In the genomic region with DNA sequence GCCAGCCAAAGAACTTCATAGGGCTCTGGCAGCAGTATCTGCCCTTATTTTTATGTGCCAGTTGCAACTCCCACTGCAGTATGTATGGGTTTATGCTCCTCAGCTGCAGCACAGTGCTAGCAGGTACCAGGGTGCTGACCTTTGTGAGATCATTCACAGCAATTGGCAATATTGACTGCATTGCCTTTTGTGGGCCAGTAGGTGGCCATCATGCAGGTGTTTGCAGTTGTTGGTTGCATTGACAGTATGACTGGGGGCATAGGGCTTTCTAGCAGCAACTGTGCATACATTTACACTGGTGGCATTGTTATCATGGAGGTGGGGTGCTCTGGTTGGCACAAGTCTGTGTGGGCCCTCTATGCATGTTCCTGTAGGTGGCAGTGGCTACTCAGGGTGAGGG, we compare ENCODE assay signal across 2 cellular contexts.
TF ChIP-seq lines count a peak whose summit lies in the region.

No MANE protein-coding gene starts in this region.

TF ChIP-seq in A549, 52 proteins besides CTCF, POLR2A, EP300 and RAD21:
- TF ChIP-seq, protein P1, sequence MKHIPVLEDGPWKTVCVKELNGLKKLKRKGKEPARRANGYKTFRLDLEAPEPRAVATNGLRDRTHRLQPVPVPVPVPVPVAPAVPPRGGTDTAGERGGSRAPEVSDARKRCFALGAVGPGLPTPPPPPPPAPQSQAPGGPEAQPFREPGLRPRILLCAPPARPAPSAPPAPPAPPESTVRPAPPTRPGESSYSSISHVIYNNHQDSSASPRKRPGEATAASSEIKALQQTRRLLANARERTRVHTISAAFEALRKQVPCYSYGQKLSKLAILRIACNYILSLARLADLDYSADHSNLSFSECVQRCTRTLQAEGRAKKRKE (CRISPR knock-in tag; IDR thresholded peaks at IDR 0.05; ENCODE audit: low read depth): no peak
- TF ChIP-seq PBX3 (IDR thresholded peaks at IDR 0.05) (no peak), SMC3 (IDR thresholded peaks at IDR 0.05) (no peak), EHMT2 (IDR thresholded peaks at IDR 0.05; ENCODE audit: low read depth) (no peak), MYC (IDR thresholded peaks at IDR 0.05; ENCODE audit: borderline replicate concordance, low read length) (no peak), USF2 (IDR thresholded peaks at IDR 0.05) (no peak), BCL3 (IDR thresholded peaks at IDR 0.05) (no peak), JUN (IDR thresholded peaks at IDR 0.05) (no peak), HEYL (CRISPR knock-in tag; IDR thresholded peaks at IDR 0.05) (no peak), GATA3 (IDR thresholded peaks at IDR 0.05; ENCODE audit: borderline replicate concordance) (no peak), CBX2 (IDR thresholded peaks at IDR 0.05; ENCODE audit: borderline replicate concordance, low read depth) (no peak), MAZ (IDR thresholded peaks at IDR 0.05; ENCODE audit: borderline replicate concordance, low read depth, low read length) (no peak), JUNB (IDR thresholded peaks at IDR 0.05) (no peak), PHF8 (IDR thresholded peaks at IDR 0.05; ENCODE audit: borderline replicate concordance, low read depth) (no peak), CEBPB (IDR thresholded peaks at IDR 0.05) (no peak), POLR2AphosphoS2 (conservative IDR thresholded peaks at IDR 0.05; ENCODE audit: low read length) (no peak), TFCP2L1 (CRISPR knock-in tag; IDR thresholded peaks at IDR 0.05) (no peak), NFE2L2 (conservative IDR thresholded peaks at IDR 0.05; ENCODE audit: low read length) (no peak), RARB (CRISPR knock-in tag; IDR thresholded peaks at IDR 0.05) (no peak)

TF ChIP-seq in WTC11, 78 proteins besides CTCF, POLR2A, EP300 and RAD21:
- TF ChIP-seq ATF1 (CRISPR knock-in tag; IDR thresholded peaks at IDR 0.05) (no peak), NR3C1 (CRISPR knock-in tag; conservative IDR thresholded peaks at IDR 0.05; ENCODE audit: low read depth) (no peak), CREB1 (CRISPR knock-in tag; IDR thresholded peaks at IDR 0.05) (no peak), ZNF396 (CRISPR knock-in tag; IDR thresholded peaks at IDR 0.05; ENCODE audit: borderline replicate concordance) (no peak), RELA (CRISPR knock-in tag; IDR thresholded peaks at IDR 0.05; ENCODE audit: borderline replicate concordance) (no peak), ESRRA (CRISPR knock-in tag; IDR thresholded peaks at IDR 0.05; ENCODE audit: borderline replicate concordance) (no peak), MLX (CRISPR knock-in tag; IDR thresholded peaks at IDR 0.05) (no peak), SMAD4 (CRISPR knock-in tag; IDR thresholded peaks at IDR 0.05) (no peak), USF2 (CRISPR knock-in tag; IDR thresholded peaks at IDR 0.05) (no peak), IRF2 (CRISPR knock-in tag; IDR thresholded peaks at IDR 0.05; ENCODE audit: borderline replicate concordance, low read depth) (no peak), TP53 (CRISPR knock-in tag; IDR thresholded peaks at IDR 0.05) (no peak), TEAD1 (CRISPR knock-in tag; IDR thresholded peaks at IDR 0.05) (no peak), ETV6 (CRISPR knock-in tag; IDR thresholded peaks at IDR 0.05) (no peak), E2F5 (CRISPR knock-in tag; IDR thresholded peaks at IDR 0.05) (no peak), ERG (CRISPR knock-in tag; IDR thresholded peaks at IDR 0.05) (no peak)
- TF ChIP-seq, protein P2, sequence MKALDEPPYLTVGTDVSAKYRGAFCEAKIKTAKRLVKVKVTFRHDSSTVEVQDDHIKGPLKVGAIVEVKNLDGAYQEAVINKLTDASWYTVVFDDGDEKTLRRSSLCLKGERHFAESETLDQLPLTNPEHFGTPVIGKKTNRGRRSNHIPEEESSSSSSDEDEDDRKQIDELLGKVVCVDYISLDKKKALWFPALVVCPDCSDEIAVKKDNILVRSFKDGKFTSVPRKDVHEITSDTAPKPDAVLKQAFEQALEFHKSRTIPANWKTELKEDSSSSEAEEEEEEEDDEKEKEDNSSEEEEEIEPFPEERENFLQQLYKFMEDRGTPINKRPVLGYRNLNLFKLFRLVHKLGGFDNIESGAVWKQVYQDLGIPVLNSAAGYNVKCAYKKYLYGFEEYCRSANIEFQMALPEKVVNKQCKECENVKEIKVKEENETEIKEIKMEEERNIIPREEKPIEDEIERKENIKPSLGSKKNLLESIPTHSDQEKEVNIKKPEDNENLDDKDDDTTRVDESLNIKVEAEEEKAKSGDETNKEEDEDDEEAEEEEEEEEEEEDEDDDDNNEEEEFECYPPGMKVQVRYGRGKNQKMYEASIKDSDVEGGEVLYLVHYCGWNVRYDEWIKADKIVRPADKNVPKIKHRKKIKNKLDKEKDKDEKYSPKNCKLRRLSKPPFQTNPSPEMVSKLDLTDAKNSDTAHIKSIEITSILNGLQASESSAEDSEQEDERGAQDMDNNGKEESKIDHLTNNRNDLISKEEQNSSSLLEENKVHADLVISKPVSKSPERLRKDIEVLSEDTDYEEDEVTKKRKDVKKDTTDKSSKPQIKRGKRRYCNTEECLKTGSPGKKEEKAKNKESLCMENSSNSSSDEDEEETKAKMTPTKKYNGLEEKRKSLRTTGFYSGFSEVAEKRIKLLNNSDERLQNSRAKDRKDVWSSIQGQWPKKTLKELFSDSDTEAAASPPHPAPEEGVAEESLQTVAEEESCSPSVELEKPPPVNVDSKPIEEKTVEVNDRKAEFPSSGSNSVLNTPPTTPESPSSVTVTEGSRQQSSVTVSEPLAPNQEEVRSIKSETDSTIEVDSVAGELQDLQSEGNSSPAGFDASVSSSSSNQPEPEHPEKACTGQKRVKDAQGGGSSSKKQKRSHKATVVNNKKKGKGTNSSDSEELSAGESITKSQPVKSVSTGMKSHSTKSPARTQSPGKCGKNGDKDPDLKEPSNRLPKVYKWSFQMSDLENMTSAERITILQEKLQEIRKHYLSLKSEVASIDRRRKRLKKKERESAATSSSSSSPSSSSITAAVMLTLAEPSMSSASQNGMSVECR (CRISPR knock-in tag; IDR thresholded peaks at IDR 0.05; ENCODE audit: borderline replicate concordance): no peak
